In the genomic region with DNA sequence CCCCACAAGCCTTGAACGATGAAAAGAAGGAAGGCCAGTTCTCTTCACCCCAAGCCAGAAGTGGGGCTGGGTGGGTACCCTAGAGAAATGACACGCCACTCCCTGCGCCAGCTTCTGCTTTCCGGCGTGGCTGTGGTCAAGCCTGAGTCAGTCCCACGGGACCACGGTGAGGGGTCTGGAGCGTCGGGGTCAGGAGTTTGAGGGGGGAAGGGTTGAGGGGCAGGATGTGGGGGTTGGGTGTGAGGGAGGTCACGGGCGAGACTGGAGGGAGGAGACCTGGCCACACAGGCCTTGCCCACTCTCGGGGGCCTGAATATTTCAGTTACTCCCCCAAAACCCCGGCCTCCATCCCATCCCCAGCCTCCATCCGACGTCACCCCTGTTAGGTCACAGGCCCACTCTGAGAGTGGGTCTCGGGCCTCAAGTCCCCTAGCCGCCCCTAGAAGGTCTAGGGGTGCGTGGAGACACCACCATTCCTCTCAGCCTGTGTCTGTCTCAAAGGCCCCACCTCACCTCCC, we compare ENCODE assay signal across 8 cellular contexts. TPM values are rescaled to one million over a fixed set of nuclear protein-coding genes. Genes with fewer than 3 reads are reported as not detected.
DNase-seq lines count a peak whose midpoint lies in the region; ATAC-seq, FAIRE-seq and TF ChIP-seq lines count a peak whose summit lies in the region.

No MANE protein-coding gene starts in this region.

- no peak overlapping the region for H3K4me3 ChIP-seq in NB4 (ENCODE audit: low read depth, low read length)
- peak overlapping the region; percentile 70 for H3K4me3 ChIP-seq in ovary

- H3K27me3 Mint-ChIP-seq in T-helper 1 cell treated with Interleukin-12 subunit alpha and Interleukin-12 subunit beta and Interleukin-4 antibody, amounts not matched to agents 30 μg/mL and 1 μg/mL, for 36 hours (ENCODE audit: low read depth) = no peaks in the 10 kb centered on the region
- peaks cover 29% of the 10 kb centered on the region for H3K27me3 Mint-ChIP-seq in type B pancreatic cell

- peak; percentile 3 for ATAC-seq in esophagus mucosa

- FAIRE-seq in D721Med (lab: Jason Lieb, UNC) = no peak

- TF ChIP-seq POLR2A in NB4 (IDR thresholded peaks at IDR 0.05; ENCODE audit: extremely low read depth, insufficient read length) (no peak), ovary (IDR thresholded peaks at IDR 0.05) (no peak)

- no peak for DNase-seq in T-helper 1 cell
- peak; percentile 75 for DNase-seq in NB4 (ENCODE audit: low read depth)
- peak in 2 of 5 donors; percentile 44 to 49 for DNase-seq in ovary
- DNase-seq in D721Med (ENCODE audit: insufficient read length, low spot score) = no peak
- DNase-seq in NCI-H2029 (lab: John Stamatoyannopoulos, UW) = no peak
- DNase-seq in type B pancreatic cell (ENCODE audit: extremely low spot score, unreplicated experiment) = no peak

- H3K36me3 Mint-ChIP-seq in T-helper 1 cell treated with Interleukin-12 subunit alpha and Interleukin-12 subunit beta and Interleukin-4 antibody, amounts not matched to agents 30 μg/mL and 1 μg/mL, for 36 hours (ENCODE audit: low read depth) = peaks cover 20% of the 10 kb centered on the region
- H3K36me3 Mint-ChIP-seq in type B pancreatic cell = peaks cover 3% of the 10 kb centered on the region

- peaks cover 13% of the 10 kb centered on the region for H3K4me1 ChIP-seq in ovary (ENCODE audit: insufficient read depth)

- H3K4me1 Mint-ChIP-seq in T-helper 1 cell treated with Interleukin-12 subunit alpha and Interleukin-12 subunit beta and Interleukin-4 antibody, amounts not matched to agents 30 μg/mL and 1 μg/mL, for 36 hours (ENCODE audit: low read depth) = peaks cover 23% of the 10 kb centered on the region
- H3K4me1 Mint-ChIP-seq in type B pancreatic cell (ENCODE audit: unreplicated experiment) = peaks cover 4% of the 10 kb centered on the region

- no peak for TF ChIP-seq CTCF in NB4 (IDR thresholded peaks at IDR 0.05; ENCODE audit: low read depth, low read length)
- no peak for TF ChIP-seq CTCF in ovary (IDR thresholded peaks at IDR 0.05)
- no peak for TF ChIP-seq CTCF in D721Med (IDR thresholded peaks at IDR 0.05; ENCODE audit: insufficient read depth, missing control alignments)
- no peak for TF ChIP-seq CTCF in type B pancreatic cell (conservative IDR thresholded peaks at IDR 0.05)

- no peaks in the 10 kb centered on the region for H3K9me3 ChIP-seq in ovary

- intact Hi-C loops in ovary (cut with DNase I) = no loop called here

- no peaks in the 10 kb centered on the region for H3K36me3 ChIP-seq in ovary

- H3K4me3 Mint-ChIP-seq in T-helper 1 cell treated with Interleukin-12 subunit alpha and Interleukin-12 subunit beta and Interleukin-4 antibody, amounts not matched to agents 30 μg/mL and 1 μg/mL, for 36 hours = peak overlapping the region; percentile 90
- H3K4me3 Mint-ChIP-seq in type B pancreatic cell = no peak overlapping the region

- no peaks in the 10 kb centered on the region for H3K9me3 Mint-ChIP-seq in T-helper 1 cell treated with Interleukin-12 subunit alpha and Interleukin-12 subunit beta and Interleukin-4 antibody, amounts not matched to agents 30 μg/mL and 1 μg/mL, for 36 hours
- H3K9me3 Mint-ChIP-seq in type B pancreatic cell = no peaks in the 10 kb centered on the region

- peak overlapping the region; percentile 69 for H3K27ac Mint-ChIP-seq in T-helper 1 cell treated with Interleukin-12 subunit alpha and Interleukin-12 subunit beta and Interleukin-4 antibody, amounts not matched to agents 30 μg/mL and 1 μg/mL, for 36 hours
- H3K27ac Mint-ChIP-seq in type B pancreatic cell = no peak overlapping the region

- TF ChIP-seq EP300 in ovary (IDR thresholded peaks at IDR 0.05) = no peak

- 42 to 48% (median 45%) methylated on average over 17 to 18 of the region's 18 CpGs for WGBS in ovary, 3 donors

- H3K27ac ChIP-seq in ovary = peak overlapping the region; percentile 19 to 27

- no peaks in the 10 kb centered on the region for H3K27me3 ChIP-seq in ovary

RNA-seq across cellular contexts. Expression of a gene that starts 0.5 kb away (rescaled TPM):
- total RNA-seq in esophagus mucosa (17.0 TPM), ovary (10 to 100 TPM; 10.1 to 70.9 (median 16.1) TPM), type B pancreatic cell (ENCODE audit: low replicate concordance) (20.2 and 22.8 TPM in 2 replicates)
- 10 to 100 TPM; 21.8 to 34.4 TPM for polyA plus RNA-seq in ovary

RNA-seq across cellular contexts. Expression of a gene that starts 19.9 kb away (rescaled TPM):
- total RNA-seq in esophagus mucosa (6.8 TPM), ovary (10 to 100 TPM in 2 of 7 donors, 1 to 10 TPM in 5; 6.9 to 15.2 (median 8.6) TPM), type B pancreatic cell (ENCODE audit: low replicate concordance) (10.2 and 11.6 TPM in 2 replicates)
- 10 to 100 TPM in 1 of 2 donors, 1 to 10 TPM in 1; 3.5 to 12.0 TPM for polyA plus RNA-seq in ovary

RNA-seq across cellular contexts. Expression of a gene that starts 20.1 kb away (rescaled TPM):
- total RNA-seq in esophagus mucosa (35.6 TPM), ovary (10 to 100 TPM; 16.5 to 63.2 (median 48.9) TPM), type B pancreatic cell (ENCODE audit: low replicate concordance) (41.4 and 47.0 TPM in 2 replicates)
- 10 to 100 TPM; 12.8 to 13.6 TPM for polyA plus RNA-seq in ovary

RNA-seq across cellular contexts. Expression of a gene that starts 30.7 kb away (rescaled TPM):
- total RNA-seq in esophagus mucosa = 1.1 TPM
- 10 to 100 TPM in 2 of 7 donors, 1 to 10 TPM in 5; 1.9 to 32.9 (median 9.0) TPM for total RNA-seq in ovary
- polyA plus RNA-seq in ovary = 1 to 10 TPM; 5.5 to 7.9 TPM
- total RNA-seq in type B pancreatic cell (ENCODE audit: low replicate concordance) = 6.7 and 8.7 TPM in 2 replicates

RNA-seq across cellular contexts. Expression of a gene that starts 53.1 kb away (rescaled TPM):
- total RNA-seq in esophagus mucosa = 0.16 TPM
- 1 to 10 TPM in 4 of 7 donors, under 1 TPM in 2, not detected in 1; 0.57 to 1.7 (median 1.1) TPM for total RNA-seq in ovary
- under 1 TPM; 0.50 to 0.67 TPM for polyA plus RNA-seq in ovary
- 0.33 and 0.89 TPM in 2 replicates for total RNA-seq in type B pancreatic cell (ENCODE audit: low replicate concordance)
